ENCODE assay signal across 8 cellular contexts in the genomic region with DNA sequence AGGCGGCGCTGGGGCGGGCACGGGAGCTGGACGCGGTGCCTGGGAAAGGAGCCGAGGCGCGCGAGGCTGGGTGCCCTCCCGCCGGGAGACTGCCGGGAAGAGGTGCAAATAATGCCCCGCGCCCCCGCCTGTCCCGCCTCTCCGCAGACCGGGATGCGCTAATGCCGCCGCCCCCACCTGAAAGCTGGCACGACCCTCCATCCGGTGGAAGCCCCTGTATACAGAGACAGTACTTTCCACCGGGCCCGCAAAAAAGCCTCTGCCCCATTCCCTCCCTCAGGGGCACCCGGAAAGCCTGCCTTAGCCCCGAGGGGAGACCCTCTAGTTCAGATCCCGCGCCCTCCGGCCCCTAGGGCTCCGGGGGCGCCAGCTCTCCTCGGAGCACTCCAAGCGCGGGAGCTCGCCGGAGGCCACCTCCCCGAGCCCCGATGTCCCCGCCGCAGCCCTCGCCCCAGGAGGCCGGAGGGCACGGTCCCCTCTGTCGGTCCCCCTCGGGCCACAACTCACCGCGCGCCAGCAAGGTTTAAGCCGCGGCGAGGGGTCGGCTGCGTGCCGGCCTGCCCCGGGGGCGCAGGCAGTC. TPM values are rescaled to one million over a fixed set of nuclear protein-coding genes. Genes with fewer than 3 reads are reported as not detected.
DNase-seq lines count a peak whose midpoint lies in the region; ATAC-seq, FAIRE-seq and TF ChIP-seq lines count a peak whose summit lies in the region.
"Had no signal": no experiment of that assay in that cellular context is flagged by ENCODE, and none has a peak within 500 bp of the region (broad histone marks: within the 10 kb centered on the region; RNA-seq: fewer than 3 reads in every experiment).

No MANE protein-coding gene starts in this region.

- H3K4me2 ChIP-seq in fibroblast of lung (ENCODE audit: extremely low read depth, insufficient read depth, low read length), result peak overlapping the region; percentile 51

- no peak for TF ChIP-seq CTCF in Panc1 (IDR thresholded peaks at IDR 0.05)
- no peak for TF ChIP-seq CTCF in fibroblast of lung (conservative IDR thresholded peaks at IDR 0.05 in 1 of 2, IDR thresholded peaks at IDR 0.05 in 1 of 2; ENCODE audit: low read depth in 1 of 2, low read length in 2 of 2)

- H3K36me3 ChIP-seq in ES-I3 (ENCODE audit: insufficient read depth, low read length), result no peaks in the 10 kb centered on the region
- no peaks in the 10 kb centered on the region for H3K36me3 ChIP-seq in Panc1 (ENCODE audit: control insufficient read depth, insufficient read depth, low read length)
- no peaks in the 10 kb centered on the region for H3K36me3 ChIP-seq in fibroblast of lung (ENCODE audit: control insufficient read depth, insufficient read depth, low read length)

- in situ Hi-C loops in Panc1 (cut with HindIII; ENCODE audit: low pct_unique_long_range_greater_than_20kb, low sequenced_read_pairs), result no loop called here

- DNase-seq in Panc1 (ENCODE audit: low read depth, low spot score), result no peak
- DNase-seq in fibroblast of lung (ENCODE audit: low read depth in 2 of 2), result no peak
- no peak for DNase-seq in skeletal muscle cell (ENCODE audit: low read depth)
- no peak for DNase-seq in activated CD8-positive, alpha-beta memory T cell treated with anti-CD3 and anti-CD28 coated beads, Interleukin-2, amount 50 U/mL, for 4 hours
- DNase-seq in GM12891 (ENCODE audit: insufficient read length, low spot score), result no peak

- peaks cover 30% of the 10 kb centered on the region for H3K4me1 ChIP-seq in ES-I3 (ENCODE audit: insufficient read depth, low read length)
- H3K4me1 ChIP-seq in Panc1 (ENCODE audit: control insufficient read depth, insufficient read depth, low read length), result peaks cover 5% of the 10 kb centered on the region; the same call in 1 of the 2 replicates
- no peaks in the 10 kb centered on the region for H3K4me1 ChIP-seq in fibroblast of lung (ENCODE audit: control insufficient read depth, extremely low read depth, insufficient read depth, low read length)

- H3K9ac ChIP-seq in ES-I3 (ENCODE audit: low read depth, low read length) (peak overlapping the region; percentile 85), fibroblast of lung (ENCODE audit: insufficient read depth, low read length) (no peak overlapping the region)

- no peak for FAIRE-seq in GM12891 (lab: Jason Lieb, UNC)

- POLR2A ChIA-PET in Panc1 (lab: Charles Lee), result interaction anchor here (0.6 kb wide), 1 partner anchor 433 kb away, joined by 3 read pairs; a partner anchor contains a TSS

- no peak for TF ChIP-seq POLR2A in GM12891 (IDR thresholded peaks at IDR 0.05; ENCODE audit: low read depth, low read length)

- no TSS peak for BruUV-seq in Panc1 (replicated peaks; lab: Mats Ljungman, UMichigan)

- ATAC-seq in Panc1 (peak; percentile 48), GM21576 (IDR thresholded peaks at IDR 0.05; ENCODE audit: unreplicated experiment) (no peak)

- H3K27me3 ChIP-seq in Panc1 (ENCODE audit: control insufficient read depth, insufficient read depth, low read length) (no peaks in the 10 kb centered on the region; the same call in 1 of the 2 replicates), fibroblast of lung (ENCODE audit: control insufficient read depth, insufficient read depth, low read length) (peaks cover 51% of the 10 kb centered on the region)

- H3K4me3 ChIP-seq in Panc1 (ENCODE audit: low read depth in 2 of 2, low read length in 2 of 2) (peak overlapping the region; percentile 44 to 46), fibroblast of lung (replicated peaks in 1 of 4; ENCODE audit: control extremely low read depth in 1 of 4, insufficient read depth in 1 of 4, low read depth in 3 of 4, low read length in 4 of 4) (peak overlapping the region in 1 of 4 experiments; percentile 17), skeletal muscle cell (ENCODE audit: low read depth, low read length) (peak overlapping the region; percentile 50)

- no peak overlapping the region for H2AFZ ChIP-seq in fibroblast of lung (ENCODE audit: low read length)

- CTCF ChIA-PET in Panc1 (lab: Charles Lee), result interaction anchor here (0.5 to 1.2 kb wide), 5 partner anchors 11 to 428 kb away, joined by 3 to 7 read pairs (median 5); no protein-coding TSS in a partner anchor

- no peaks in the 10 kb centered on the region for H4K20me1 ChIP-seq in fibroblast of lung (ENCODE audit: control insufficient read depth, extremely low read depth, insufficient read depth, low read length)

- intact Hi-C loops in Panc1 (cut with micrococcal nuclease; ENCODE audit: unreplicated experiment), result no loop called here

- no peaks in the 10 kb centered on the region for H3K79me2 ChIP-seq in fibroblast of lung (ENCODE audit: control insufficient read depth, insufficient read depth, low read length)

- H3K27ac ChIP-seq in Panc1 (ENCODE audit: low read length), result no peak overlapping the region
- no peak overlapping the region for H3K27ac ChIP-seq in fibroblast of lung (ENCODE audit: insufficient read depth, low read length)

- H3K9me3 ChIP-seq in ES-I3 (ENCODE audit: control insufficient read depth, insufficient read depth, low read length) (no peaks in the 10 kb centered on the region), Panc1 (ENCODE audit: control insufficient read depth, insufficient read depth, low read depth, low read length) (no peaks in the 10 kb centered on the region), fibroblast of lung (ENCODE audit: control insufficient read depth, insufficient read depth, low read depth, low read length) (no peaks in the 10 kb centered on the region)

TF ChIP-seq in GM12891, 5 proteins besides CTCF, POLR2A, EP300 and RAD21:
- no peak for TF ChIP-seq SPI1 (IDR thresholded peaks at IDR 0.05; ENCODE audit: low read depth, low read length)

RNA-seq across cellular contexts. Expression of a gene that starts 1.2 kb away (rescaled TPM):
- total RNA-seq in Panc1 (2021; ENCODE audit: unreplicated experiment), result 1.3 TPM
- 1.5 TPM for polyA plus RNA-seq in Panc1 (2012; ENCODE audit: insufficient read length)
- under 0.01 TPM in 2 replicates for total RNA-seq in fibroblast of lung
- not detected in 2 replicates for polyA plus RNA-seq in fibroblast of lung
- polyA plus RNA-seq in fibroblast of lung (2012), result not detected in 2 replicates
- polyA minus RNA-seq in fibroblast of lung (ENCODE audit: low replicate concordance), result not detected in 2 replicates
- polyA plus RNA-seq in GM12891 (2012; ENCODE audit: low read depth, missing spikeins), result 0.09 TPM
- total RNA-seq: esophagus mucosa had no signal
